11 cellular contexts compared by ENCODE assay signal in the genomic region with DNA sequence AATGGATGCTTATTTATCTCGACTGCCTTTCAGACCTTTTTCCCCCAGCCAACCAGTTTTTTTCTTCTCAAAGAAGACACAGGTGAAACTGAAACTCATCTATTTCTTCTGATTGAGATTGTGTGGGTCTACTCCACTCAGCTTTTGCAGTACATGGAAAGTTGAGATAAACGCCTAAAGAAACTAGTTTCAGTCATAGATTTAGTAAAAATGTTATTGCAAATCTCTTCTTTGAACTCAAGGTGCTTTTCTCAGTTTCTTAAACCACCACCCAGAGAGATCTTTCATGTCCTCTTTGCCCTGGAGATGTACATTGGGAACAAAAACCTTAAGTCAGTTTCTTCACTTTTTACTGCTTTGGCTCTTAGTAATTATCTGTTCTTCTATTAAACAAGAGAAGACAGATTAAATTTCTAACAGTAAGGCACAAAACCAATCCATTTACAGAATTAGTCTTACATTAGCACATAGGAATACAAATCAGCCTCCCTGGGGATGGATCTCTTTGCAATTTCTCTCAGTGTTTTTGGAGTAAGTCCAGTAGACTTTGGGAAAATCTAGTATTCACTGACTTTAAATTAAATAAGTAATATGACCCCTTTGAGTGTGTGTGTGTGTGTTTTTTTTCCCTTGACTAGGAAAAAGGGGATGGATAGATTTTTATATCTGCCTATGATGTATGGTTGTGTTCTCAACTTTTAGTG. TPM values are rescaled to one million over a fixed set of nuclear protein-coding genes. Genes with fewer than 3 reads are reported as not detected.
DNase-seq lines count a peak whose midpoint lies in the region; ATAC-seq, FAIRE-seq and TF ChIP-seq lines count a peak whose summit lies in the region.
"Had no signal": no experiment of that assay in that cellular context is flagged by ENCODE, and none has a peak within 500 bp of the region (broad histone marks: within the 10 kb centered on the region; RNA-seq: fewer than 3 reads in every experiment).

No MANE protein-coding gene starts in this region.

- peak overlapping the region; percentile 68 for H3K27ac ChIP-seq in SK-N-MC
- no peak overlapping the region for H3K27ac ChIP-seq in HepG2 (ENCODE audit: extremely low read length, insufficient read depth, low read length)

- no peaks in the 10 kb centered on the region for H3K27me3 ChIP-seq in HepG2 (ENCODE audit: control insufficient read depth in 1 of 2, insufficient read depth in 2 of 2, low read length in 2 of 2)

- H4K20me1 ChIP-seq in HepG2 (ENCODE audit: insufficient read depth, low read length): peaks cover 2% of the 10 kb centered on the region; the same call in 1 of the 2 replicates

- no peak overlapping the region for H3K4me2 ChIP-seq in HepG2 (ENCODE audit: low read depth, low read length)

- TF ChIP-seq RAD21 in HepG2 (CRISPR knock-in tag; IDR thresholded peaks at IDR 0.05): no peak

- TF ChIP-seq POLR2A in HepG2 (IDR thresholded peaks at IDR 0.05; ENCODE audit: insufficient read depth in 1 of 2, low read depth in 2 of 2, low read length in 2 of 2): no peak

- no peak for FAIRE-seq in HepG2 (lab: Jason Lieb, UNC)
- FAIRE-seq: endometrium had no signal

- no peaks in the 10 kb centered on the region; the same call in 1 of the 2 replicates for H3K36me3 ChIP-seq in SK-N-MC (ENCODE audit: insufficient read depth, low read length)
- H3K36me3 ChIP-seq in HepG2 (replicated peaks in 1 of 2; ENCODE audit: control insufficient read depth in 1 of 2, insufficient read depth in 2 of 2, low read length in 2 of 2): no peaks in the 10 kb centered on the region; a peak in 2 of 5 replicates

- TF ChIP-seq CTCF in AG09319 (IDR thresholded peaks at IDR 0.05; ENCODE audit: low read depth, low read length): no peak
- TF ChIP-seq CTCF in HepG2 (CRISPR knock-in tag; IDR thresholded peaks at IDR 0.05): no peak

- no peak overlapping the region for H2AFZ ChIP-seq in HepG2 (ENCODE audit: low read length)

- peaks cover 39% of the 10 kb centered on the region for H3K4me1 ChIP-seq in HepG2 (ENCODE audit: insufficient read depth, low read length)

- DNase-seq in AG09319 (ENCODE audit: extremely low read depth, low read depth): peak; percentile 35
- DNase-seq in SK-N-MC (ENCODE audit: low read depth, low spot score): no peak
- no peak for DNase-seq in HepG2 (ENCODE audit: low spot score)
- DNase-seq in stimulated activated CD4-positive, alpha-beta T cell treated with anti-CD3 and anti-CD28 coated beads, Interleukin-1b, Interleukin-23, amount 100 ng/mL, for 48 hours: no peak
- no peak for DNase-seq in LoVo (ENCODE audit: low spot score)
- DNase-seq in NCI-H1417 treated with DMSO at 0.1 percent for 48 hours (lab: John Stamatoyannopoulos, UW): no peak
- DNase-seq: stimulated activated CD4-positive, alpha-beta T cell treated with anti-CD3 and anti-CD28 coated beads, Interleukin-4, amount 100 ng/mL, for 1 hour had no signal

- POLR2A ChIA-PET in HepG2 (lab: Yijun Ruan, JAX): no interaction called here

- CTCF ChIA-PET in HepG2 (lab: Yijun Ruan, JAX; ENCODE audit: low intra/inter-chr PET ratio, low total read pairs): no interaction called here

- H3K4me3 ChIP-seq in SK-N-MC: peak overlapping the region; percentile 3; the same call in 1 of the 2 replicates
- H3K4me3 ChIP-seq in HepG2 (replicated peaks in 1 of 3; ENCODE audit: insufficient read depth in 1 of 3, low read depth in 2 of 3, low read length in 3 of 3): no peak overlapping the region

- ATAC-seq in GM19035 (IDR thresholded peaks at IDR 0.05; ENCODE audit: unreplicated experiment): peak; percentile 56
- ATAC-seq in HG02970 (IDR thresholded peaks at IDR 0.05; ENCODE audit: low FRiP score, unreplicated experiment): peak; percentile 44
- no peak for ATAC-seq in HepG2

- no TSS peak for BruUV-seq in HepG2 (replicated peaks; lab: Mats Ljungman, UMichigan)

- WGBS in HepG2 (ENCODE audit: low lambda C conversion rate): 86% methylated on average over 2 of the region's 2 CpGs

- TF ChIP-seq EP300 in HepG2 (IDR thresholded peaks at IDR 0.05; ENCODE audit: low read depth in 2 of 2, low read length in 2 of 2): no peak
- TF ChIP-seq EP300 in HepG2 (CRISPR knock-in tag; IDR thresholded peaks at IDR 0.05; ENCODE audit: borderline replicate concordance): no peak

- in situ Hi-C loops in HepG2 (cut with HindIII; ENCODE audit: extremely low pct_ligation_motif_present, low pct_unique_long_range_greater_than_20kb): no loop called here

- H3K9ac ChIP-seq in SK-N-MC (ENCODE audit: insufficient read length) (peak overlapping the region; percentile 25), HepG2 (ENCODE audit: insufficient read depth, low read depth, low read length) (no peak overlapping the region)

- intact Hi-C loops in HepG2 (cut with micrococcal nuclease; ENCODE audit: unreplicated experiment): no loop called here

- no peaks in the 10 kb centered on the region for H3K9me3 ChIP-seq in SK-N-MC (ENCODE audit: low read depth, low read length)
- no peaks in the 10 kb centered on the region for H3K9me3 ChIP-seq in HepG2 (ENCODE audit: low read length)

- H3K79me2 ChIP-seq in HepG2 (ENCODE audit: insufficient read depth, low read length): no peaks in the 10 kb centered on the region

TF ChIP-seq in HepG2, 621 proteins besides CTCF, POLR2A, EP300 and RAD21 (continues in another document):
- no peak for TF ChIP-seq CBFB (CRISPR knock-in tag; IDR thresholded peaks at IDR 0.05)
- TF ChIP-seq REL (CRISPR knock-in tag; conservative IDR thresholded peaks at IDR 0.05): no peak
- TF ChIP-seq CHCHD3 (CRISPR knock-in tag; IDR thresholded peaks at IDR 0.05): no peak
- TF ChIP-seq NFE2L2 (IDR thresholded peaks at IDR 0.05; ENCODE audit: low read length): no peak
- TF ChIP-seq MTA3 (CRISPR knock-in tag; IDR thresholded peaks at IDR 0.05): no peak
- TF ChIP-seq TRIM24 (CRISPR knock-in tag; IDR thresholded peaks at IDR 0.05): no peak
- no peak for TF ChIP-seq DNMT1 (CRISPR knock-in tag; IDR thresholded peaks at IDR 0.05)
- no peak for TF ChIP-seq CHD2 (IDR thresholded peaks at IDR 0.05; ENCODE audit: low read depth, low read length)
- no peak for TF ChIP-seq NR2F6 (IDR thresholded peaks at IDR 0.05)
- TF ChIP-seq NR2F6 (CRISPR knock-in tag; IDR thresholded peaks at IDR 0.05): no peak
- TF ChIP-seq CCAR2 (optimal IDR thresholded peaks at IDR 0.05; ENCODE audit: low read depth, low read length): no peak
- no peak for TF ChIP-seq AKAP8 (CRISPR knock-in tag; IDR thresholded peaks at IDR 0.05)
- no peak for TF ChIP-seq MTF1 (CRISPR knock-in tag; IDR thresholded peaks at IDR 0.05)

RNA-seq across cellular contexts. Expression of gene FBXW8, which starts 11.6 kb away (rescaled TPM):
- total RNA-seq in HepG2 (2016; rRNA removed; fragmentation: Illumina TruSeq; extraction: Trizol): 5.9 and 6.4 TPM in 2 replicates
- 3.0 and 3.1 TPM in 2 replicates for total RNA-seq in HepG2 (2016; cell fraction: cytosol; rRNA removed; fragmentation: Illumina TruSeq; extraction: Trizol; ENCODE audit: low read depth)
- total RNA-seq in HepG2 (2016; cell fraction: insoluble cytoplasmic fraction; rRNA removed; fragmentation: Illumina TruSeq; extraction: Trizol): 4.9 and 5.1 TPM in 2 replicates
- 1.9 and 2.3 TPM in 2 replicates for total RNA-seq in HepG2 (2016; cell fraction: membrane; rRNA removed; fragmentation: Illumina TruSeq; extraction: Trizol)
- total RNA-seq in HepG2 (2016; cell fraction: nucleus; rRNA removed; fragmentation: Illumina TruSeq; extraction: Trizol): 5.2 and 5.4 TPM in 2 replicates
- polyA plus RNA-seq in HepG2 (2011; rRNA removed): 5.1 and 6.2 TPM in 2 replicates
- polyA plus RNA-seq in HepG2 (2011; cell fraction: cytosol; rRNA removed): 3.5 and 4.2 TPM in 2 replicates
- 9.2 and 11.2 TPM in 2 replicates for polyA plus RNA-seq in HepG2 (2011; cell fraction: nucleus; rRNA removed)
- polyA plus RNA-seq in HepG2 (2012): 5.5 and 6.7 TPM in 2 replicates
- 0.53 and 0.58 TPM in 2 replicates for polyA plus RNA-seq in HepG2 (2016; cell fraction: cytosol; fragmentation: Illumina TruSeq; extraction: Trizol; ENCODE audit: low read depth)
- 4.8 and 5.4 TPM in 2 replicates for polyA plus RNA-seq in HepG2 (2016; cell fraction: insoluble cytoplasmic fraction; fragmentation: Illumina TruSeq; extraction: Trizol; ENCODE audit: low read depth)
- polyA plus RNA-seq in HepG2 (2016; cell fraction: membrane; fragmentation: Illumina TruSeq; extraction: Trizol; ENCODE audit: low read depth): 0.95 and 0.97 TPM in 2 replicates
- 5.8 and 6.0 TPM in 2 replicates for polyA plus RNA-seq in HepG2 (2016; cell fraction: nucleus; fragmentation: Illumina TruSeq; extraction: Trizol; ENCODE audit: insufficient read depth, low read depth)
- polyA minus RNA-seq in HepG2 (2011; rRNA and poly(A)+ RNA removed; ENCODE audit: low replicate concordance): 12.8 and 14.9 TPM in 2 replicates
- 5.1 and 6.1 TPM in 2 replicates for polyA minus RNA-seq in HepG2 (2011; cell fraction: cytosol; rRNA and poly(A)+ RNA removed)
- polyA minus RNA-seq in HepG2 (2011; cell fraction: nucleus; rRNA and poly(A)+ RNA removed): 13.1 and 22.3 TPM in 2 replicates

RNA-seq across cellular contexts. Expression of gene HRK, which starts 41.1 kb away (rescaled TPM):
- total RNA-seq in HepG2 (2016; rRNA removed; fragmentation: Illumina TruSeq; extraction: Trizol): 0.02 TPM in 1 of 2 replicates, not detected in the other
- not detected in 2 replicates for total RNA-seq in HepG2 (2016; cell fraction: cytosol; rRNA removed; fragmentation: Illumina TruSeq; extraction: Trizol; ENCODE audit: low read depth)
- 0.02 TPM in 1 of 2 replicates, not detected in the other for total RNA-seq in HepG2 (2016; cell fraction: insoluble cytoplasmic fraction; rRNA removed; fragmentation: Illumina TruSeq; extraction: Trizol)
- total RNA-seq in HepG2 (2016; cell fraction: membrane; rRNA removed; fragmentation: Illumina TruSeq; extraction: Trizol): not detected in 2 replicates
- not detected in 2 replicates for total RNA-seq in HepG2 (2016; cell fraction: nucleus; rRNA removed; fragmentation: Illumina TruSeq; extraction: Trizol)
- polyA plus RNA-seq in HepG2 (2011; rRNA removed): 0.03 TPM in 1 of 2 replicates, not detected in the other
- polyA plus RNA-seq in HepG2 (2011; cell fraction: cytosol; rRNA removed): 0.01 TPM in 1 of 2 replicates, not detected in the other
- polyA plus RNA-seq in HepG2 (2011; cell fraction: nucleus; rRNA removed): 0.02 TPM in 1 of 2 replicates, not detected in the other
- polyA plus RNA-seq in HepG2 (2012): not detected in 2 replicates
- not detected in 2 replicates for polyA plus RNA-seq in HepG2 (2016; cell fraction: cytosol; fragmentation: Illumina TruSeq; extraction: Trizol; ENCODE audit: low read depth)
- polyA plus RNA-seq in HepG2 (2016; cell fraction: insoluble cytoplasmic fraction; fragmentation: Illumina TruSeq; extraction: Trizol; ENCODE audit: low read depth): not detected in 2 replicates
- 0.07 TPM in 1 of 2 replicates, not detected in the other for polyA plus RNA-seq in HepG2 (2016; cell fraction: membrane; fragmentation: Illumina TruSeq; extraction: Trizol; ENCODE audit: low read depth)
- not detected in 2 replicates for polyA plus RNA-seq in HepG2 (2016; cell fraction: nucleus; fragmentation: Illumina TruSeq; extraction: Trizol; ENCODE audit: insufficient read depth, low read depth)
- polyA minus RNA-seq in HepG2 (2011; rRNA and poly(A)+ RNA removed; ENCODE audit: low replicate concordance): 1.2 TPM in 1 of 2 replicates, not detected in the other
- not detected in 2 replicates for polyA minus RNA-seq in HepG2 (2011; cell fraction: cytosol; rRNA and poly(A)+ RNA removed)
- not detected in 2 replicates for polyA minus RNA-seq in HepG2 (2011; cell fraction: nucleus; rRNA and poly(A)+ RNA removed)
- total RNA-seq: CD8-positive, alpha-beta memory T cell had no signal
- polyA plus RNA-seq: CD8-positive, alpha-beta memory T cell had no signal
